In genomic region chr12:21910642-21911041, GRCh38 we compare ENCODE assay signal across 28 cellular contexts. TPM values are rescaled to one million over a fixed set of nuclear protein-coding genes. Genes with fewer than 3 reads are reported as not detected.
"Had no signal": no experiment of that assay in that cellular context is flagged by ENCODE, and none has a peak within 500 bp of the region (broad histone marks: within the 10 kb centered on the region; RNA-seq: fewer than 3 reads in every experiment).

No MANE protein-coding gene starts in this region.

- DNase-seq: activated CD4-positive, alpha-beta memory T cell treated with anti-CD3 and anti-CD28 coated beads, Interleukin-2, amount 10 ng/mL, durations not matched to agents 7 days and 5 days; activated CD4-positive, alpha-beta T cell treated with anti-CD3 and anti-CD28 coated beads, Interleukin-2, amount 10 ng/mL, durations not matched to agents 24 days and 14 days; activated effector memory CD4-positive, alpha-beta T cell treated with anti-CD3 and anti-CD28 coated beads, Interleukin-2, amount 50 U/mL, for 16 hours; activated naive CD4-positive, alpha-beta T cell treated with anti-CD3 and anti-CD28 coated beads, Interleukin-2, amount 50 U/mL, for 16 hours; activated naive CD8-positive, alpha-beta T cell treated with anti-CD3 and anti-CD28 coated beads, Interleukin-2, amount 50 U/mL, for 24 hours; colonic mucosa; dorsolateral prefrontal cortex; effector memory CD8-positive, alpha-beta T cell; foreskin melanocyte; glutamatergic neuron; left colon; mesenchymal stem cell; mucosa of descending colon; nephron progenitor cell; spleen; stimulated activated CD4-positive, alpha-beta T cell treated with anti-CD3 and anti-CD28 coated beads, Interleukin-4, amount 100 ng/mL, for 24 hours; stimulated activated naive CD8-positive, alpha-beta T cell treated with anti-CD3 and anti-CD28 coated beads, Interleukin-15, Interleukin-2, amounts not matched to agents 100 U/mL and 50 U/mL, for 24 hours; SW 1271; T-helper 2 cell; thyroid gland; upper lobe of right lung had no signal

- H3K4me1 ChIP-seq: breast epithelium, colonic mucosa, prostate gland, right atrium auricular region, spleen, thyroid gland, upper lobe of right lung had no signal

- H2AFZ ChIP-seq: hepatocyte had no signal

- H3K27me3 ChIP-seq: breast epithelium, colonic mucosa, dorsolateral prefrontal cortex, hepatocyte, right atrium auricular region, spleen, thyroid gland, upper lobe of right lung had no signal

- ATAC-seq: activated CD4-positive, CD25-positive, alpha-beta regulatory T cell treated with anti-CD3 and anti-CD28 coated beads, Interleukin-2, amount 50 U/mL, for 24 hours; activated naive CD8-positive, alpha-beta T cell treated with anti-CD3 and anti-CD28 coated beads, Interleukin-2, amount 50 U/mL, for 24 hours; effector memory CD8-positive, alpha-beta T cell; esophagus mucosa; left colon; mucosa of descending colon; stimulated activated naive CD8-positive, alpha-beta T cell treated with anti-CD3 and anti-CD28 coated beads, Interleukin-15, Interleukin-2, amounts not matched to agents 100 U/mL and 50 U/mL, for 24 hours; upper lobe of right lung had no signal

- H3K79me2 ChIP-seq: hepatocyte had no signal

- H3K4me2 ChIP-seq: hepatocyte had no signal

- H3K4me3 ChIP-seq: breast epithelium, colonic mucosa, hepatocyte, mucosa of descending colon, prostate gland, right atrium auricular region, spleen, thyroid gland, upper lobe of right lung had no signal

- H3K9me3 ChIP-seq: breast epithelium, colonic mucosa, mucosa of descending colon, prostate gland, right atrium auricular region, spleen, thyroid gland, upper lobe of right lung had no signal

- H3K36me3 ChIP-seq: breast epithelium, colonic mucosa, prostate gland, right atrium auricular region, spleen, thyroid gland, upper lobe of right lung had no signal

- H3K27ac ChIP-seq: breast epithelium, colonic mucosa, dorsolateral prefrontal cortex, hepatocyte, prostate gland, right atrium auricular region, spleen, thyroid gland, upper lobe of right lung had no signal

RNA-seq across cellular contexts. Expression of gene ABCC9, which starts 30.6 kb away (rescaled TPM):
- polyA plus RNA-seq: keratinocyte had no signal
